ENCODE assay signal across 20 cellular contexts in genomic region chrX:15739886-15740285, GRCh38. TPM values are rescaled to one million over a fixed set of nuclear protein-coding genes. Genes with fewer than 3 reads are reported as not detected.
DNase-seq lines count a peak whose midpoint lies in the region; ATAC-seq and TF ChIP-seq lines count a peak whose summit lies in the region.
"Had no signal": no experiment of that assay in that cellular context is flagged by ENCODE, and none has a peak within 500 bp of the region (broad histone marks: within the 10 kb centered on the region; RNA-seq: fewer than 3 reads in every experiment).

No MANE protein-coding gene starts in this region.

- DNase-seq in HCEC 1CT (peak; percentile 3), RWPE1 (ENCODE audit: low spot score) (peak; percentile 1), epithelial cell of esophagus (ENCODE audit: low read depth) (peak; percentile 7), NCI-H2107 treated with DMSO at 0.1 percent for 48 hours (lab: John Stamatoyannopoulos, UW; ENCODE audit: unreplicated experiment) (no peak), NCI-H1930 (lab: John Stamatoyannopoulos, UW) (no peak), LoVo (ENCODE audit: low spot score) (no peak)
- no peak for DNase-seq in natural killer cell treated with Interleukin-12 subunit alpha and Interleukin-12 subunit beta and Interleukin-15 and Interleukin-18, amount 100 ng/mL, for 72 hours (ENCODE audit: low spot score)
- DNase-seq: activated CD8-positive, alpha-beta memory T cell treated with anti-CD3 and anti-CD28 coated beads, Interleukin-2, amount 50 U/mL, for 4 hours; activated effector memory CD4-positive, alpha-beta T cell treated with Interleukin-2 at 50 U/mL for 16 hours; adrenal gland; cortex of kidney; foreskin melanocyte; GF-D8; lower lobe of right lung; MG63; NCI-H1417 treated with DMSO at 0.1 percent for 48 hours; NCI-H524 treated with DMSO at 0.1 percent for 48 hours; stimulated activated CD4-positive, alpha-beta T cell treated with anti-CD3 and anti-CD28 coated beads, Interleukin-2, amount 100 ng/mL, for 24 hours had no signal

- CTCF ChIA-PET in RWPE1 (lab: Yijun Ruan, JAX), result no interaction called here

- POLR2A ChIA-PET in RWPE1 (lab: Yijun Ruan, JAX; ENCODE audit: low non-redundant PET), result no interaction called here

- no peak overlapping the region for H3K4me3 ChIP-seq in epithelial cell of esophagus (ENCODE audit: low read length)
- H3K4me3 ChIP-seq: adrenal gland, lower lobe of right lung, MG63 had no signal

- ATAC-seq in natural killer cell treated with Interleukin-12 subunit alpha and Interleukin-12 subunit beta and Interleukin-15 and Interleukin-18, amount 100 ng/mL, for 72 hours, result no peak
- ATAC-seq: lower lobe of right lung; stimulated activated memory B cell treated with anti-CD40 and anti-IgM and Interleukin-4, amounts not matched to agents 10 μg/mL and 1 μg/mL and 100 μg/mL, for 72 hours had no signal

- peak overlapping the region; percentile 84 for H3K4me3 Mint-ChIP-seq in natural killer cell treated with Interleukin-12 subunit alpha and Interleukin-12 subunit beta and Interleukin-15 and Interleukin-18, amount 100 ng/mL, for 72 hours
- H3K4me3 Mint-ChIP-seq: stimulated activated memory B cell treated with anti-CD40 and anti-IgM and Interleukin-4, amounts not matched to agents 10 μg/mL and 1 μg/mL and 100 μg/mL, for 72 hours had no signal

- H3K27ac ChIP-seq in RWPE1, result no peak overlapping the region
- H3K27ac ChIP-seq: adrenal gland, lower lobe of right lung, skin epidermis had no signal

- H3K27me3 Mint-ChIP-seq in natural killer cell treated with Interleukin-12 subunit alpha and Interleukin-12 subunit beta and Interleukin-15 and Interleukin-18, amount 100 ng/mL, for 72 hours, result no peaks in the 10 kb centered on the region
- H3K27me3 Mint-ChIP-seq: stimulated activated memory B cell treated with anti-CD40 and anti-IgM and Interleukin-4, amounts not matched to agents 10 μg/mL and 1 μg/mL and 100 μg/mL, for 72 hours had no signal

- no peaks in the 10 kb centered on the region for H3K9me3 Mint-ChIP-seq in natural killer cell treated with Interleukin-12 subunit alpha and Interleukin-12 subunit beta and Interleukin-15 and Interleukin-18, amount 100 ng/mL, for 72 hours
- H3K9me3 Mint-ChIP-seq: stimulated activated memory B cell treated with anti-CD40 and anti-IgM and Interleukin-4, amounts not matched to agents 10 μg/mL and 1 μg/mL and 100 μg/mL, for 72 hours had no signal

- peaks cover 4% of the 10 kb centered on the region for H3K36me3 Mint-ChIP-seq in natural killer cell treated with Interleukin-12 subunit alpha and Interleukin-12 subunit beta and Interleukin-15 and Interleukin-18, amount 100 ng/mL, for 72 hours

- H3K4me1 Mint-ChIP-seq in natural killer cell treated with Interleukin-12 subunit alpha and Interleukin-12 subunit beta and Interleukin-15 and Interleukin-18, amount 100 ng/mL, for 72 hours (ENCODE audit: low read depth in 2 of 2), result peaks cover 41 to 43% of the 10 kb centered on the region in 2 donors

- TF ChIP-seq CTCF in RWPE1 (conservative IDR thresholded peaks at IDR 0.05; ENCODE audit: low read depth) (no peak), epithelial cell of esophagus (IDR thresholded peaks at IDR 0.05; ENCODE audit: insufficient read depth, low read depth, low read length, missing control alignments) (no peak)

- peak overlapping the region in 1 of 2 donors; percentile 49 for H3K27ac Mint-ChIP-seq in natural killer cell treated with Interleukin-12 subunit alpha and Interleukin-12 subunit beta and Interleukin-15 and Interleukin-18, amount 100 ng/mL, for 72 hours
- H3K27ac Mint-ChIP-seq: stimulated activated memory B cell treated with anti-CD40 and anti-IgM and Interleukin-4, amounts not matched to agents 10 μg/mL and 1 μg/mL and 100 μg/mL, for 72 hours had no signal

RNA-seq across cellular contexts. Expression of gene CA5B, which starts 1.8 kb away (rescaled TPM):
- total RNA-seq in natural killer cell treated with Interleukin-12 subunit alpha and Interleukin-12 subunit beta and Interleukin-15 and Interleukin-18, amount 100 ng/mL, for 72 hours, result 10 to 100 TPM; 21.1 to 52.1 TPM

RNA-seq across cellular contexts. Expression of gene ZRSR2, which starts 50.4 kb away (rescaled TPM):
- 10 to 100 TPM; 21.4 to 28.6 TPM for total RNA-seq in natural killer cell treated with Interleukin-12 subunit alpha and Interleukin-12 subunit beta and Interleukin-15 and Interleukin-18, amount 100 ng/mL, for 72 hours

Comparison
In these comparisons a context has a peak if more than half of its experiments do, and no peak if none do; other contexts are left out.
1. DNase-seq: peak in HCEC 1CT (single experiment), RWPE1 (single experiment) and epithelial cell of esophagus (single experiment); none in natural killer cell treated with Interleukin-12 subunit alpha and Interleukin-12 subunit beta and Interleukin-15 and Interleukin-18, amount 100 ng/mL, for 72 hours (single experiment), NCI-H2107 treated with DMSO at 0.1 percent for 48 hours (single experiment), NCI-H1930 (0 of 2) and LoVo (single experiment).